Comparison of ENCODE assay signal across 8 cellular contexts in the genomic region with DNA sequence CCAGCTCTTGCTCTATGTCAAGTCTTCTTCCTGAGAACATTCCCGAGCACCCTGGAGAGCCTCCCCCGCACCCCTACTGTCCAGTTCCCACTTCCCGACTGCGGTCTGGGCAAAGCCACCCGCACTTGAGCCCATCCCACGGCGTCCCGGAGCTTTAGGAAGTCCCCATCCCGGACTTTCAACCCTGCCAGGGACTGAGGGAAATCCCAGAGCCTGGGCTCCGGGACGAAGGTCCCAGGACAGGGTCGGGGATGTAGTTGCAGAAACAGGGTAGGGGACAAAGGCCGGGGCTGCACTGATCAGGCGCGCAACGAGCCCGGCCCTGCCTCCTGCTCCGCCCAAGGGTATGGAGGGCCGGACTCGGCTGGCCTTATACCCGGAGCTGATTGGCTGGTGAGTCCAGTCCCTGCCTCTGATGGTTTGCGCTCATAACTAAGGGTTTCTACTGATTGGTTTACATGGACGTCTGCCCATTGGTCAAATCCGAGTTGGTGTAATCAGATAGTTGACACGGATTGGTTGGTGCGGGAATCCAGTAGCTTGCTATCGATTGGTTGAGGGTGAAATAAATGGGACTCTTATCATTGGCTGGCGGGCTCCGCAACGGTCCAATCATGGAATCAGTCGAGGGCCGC. TPM values are rescaled to one million over a fixed set of nuclear protein-coding genes. Genes with fewer than 3 reads are reported as not detected.
DNase-seq lines count a peak whose midpoint lies in the region; ATAC-seq, FAIRE-seq and TF ChIP-seq lines count a peak whose summit lies in the region.

No MANE protein-coding gene starts in this region.

- H2AK5ac ChIP-seq in H1 (ENCODE audit: low read depth, low read length): no peak overlapping the region

- no peaks in the 10 kb centered on the region for H3K79me1 ChIP-seq in H1 (ENCODE audit: low read depth, low read length)

- H3K36me3 Mint-ChIP-seq in activated CD8-positive, alpha-beta memory T cell treated with anti-CD3 and anti-CD28 coated beads, Interleukin-2, amount 10 ng/mL, durations not matched to agents 7 days and 5 days: peaks cover 11% of the 10 kb centered on the region
- H3K36me3 Mint-ChIP-seq in memory B cell: peaks cover 7% of the 10 kb centered on the region

- H2AFZ ChIP-seq in H1 (ENCODE audit: low read length): no peak overlapping the region

- peaks cover 0 to 5% of the 10 kb centered on the region in 2 experiments; a peak in 1 of 4 replicates for H3K79me2 ChIP-seq in H1 (ENCODE audit: control insufficient read depth in 1 of 2, insufficient read depth in 2 of 2, low read length in 2 of 2)

- H4K91ac ChIP-seq in H1 (replicated peaks; ENCODE audit: insufficient read length, low read length): peak overlapping the region; percentile 84

- ATAC-seq in GM21360 (IDR thresholded peaks at IDR 0.05; ENCODE audit: unreplicated experiment) (peak; percentile 81), memory B cell (ENCODE audit: low read depth) (peak; percentile 79)
- peak; percentile 89 for ATAC-seq in activated CD8-positive, alpha-beta memory T cell treated with anti-CD3 and anti-CD28 coated beads, Interleukin-2, amount 10 ng/mL, durations not matched to agents 7 days and 5 days

- no peak for TF ChIP-seq CTCF in H1 (IDR thresholded peaks at IDR 0.05; ENCODE audit: control extremely low read depth in 1 of 3, insufficient read depth in 1 of 3, low read depth in 1 of 3, low read length in 3 of 3)

- H3K56ac ChIP-seq in H1 (replicated peaks; ENCODE audit: insufficient read length, low read depth, low read length): peak overlapping the region; percentile 98

- H3K27ac ChIP-seq in H1 (ENCODE audit: low read depth, low read length): peak overlapping the region; percentile 93

- no peak overlapping the region for H3K14ac ChIP-seq in H1 (ENCODE audit: insufficient read length)

- CTCF ChIA-PET in activated CD8-positive, alpha-beta memory T cell treated with anti-CD3 and anti-CD28 coated beads, Interleukin-2, amount 10 ng/mL, durations not matched to agents 7 days and 5 days (lab: Charles Lee): interaction anchor here (0.8 to 3.7 kb wide), 23 partner anchors 9 to 233 kb away, joined by 3 to 53 read pairs (median 4); partner anchors contain the start of genes CHAF1A, SH3GL1, TMIGD2 and YJU2
- CTCF ChIA-PET in H1 (lab: Charles Lee; ENCODE audit: partially characterized antibody): interaction anchor here (0.8 to 20.4 kb wide), 12 partner anchors 8 to 191 kb away, joined by 3 to 311 read pairs (median 4); partner anchors contain the start of genes SH3GL1 and SHD

- peaks cover 0 to 17% (median 8%) of the 10 kb centered on the region in 4 experiments; a peak in 6 of 7 replicates for H3K4me1 ChIP-seq in H1 (replicated peaks in 1 of 4; ENCODE audit: control insufficient read depth in 3 of 4, insufficient read depth in 4 of 4, low read length in 3 of 4)

- H3K9me3 ChIP-seq in H1 (ENCODE audit: insufficient read depth in 2 of 2, low read depth in 1 of 2, low read length in 1 of 2): no peaks in the 10 kb centered on the region

- 0 out of 2 replicates have a peak overlapping the region, but pooled peaks have one; percentile 46 for H2BK15ac ChIP-seq in H1 (ENCODE audit: low read length)

- no peak overlapping the region for H3K23ac ChIP-seq in H1 (ENCODE audit: insufficient read length)

- H2BK5ac ChIP-seq in H1 (ENCODE audit: low read depth, low read length): peak overlapping the region; percentile 93; the same call in 1 of the 2 replicates

- no peaks in the 10 kb centered on the region for H3K27me3 ChIP-seq in H1 (replicated peaks in 1 of 4; ENCODE audit: control insufficient read depth in 3 of 4, extremely low read depth in 1 of 4, insufficient read depth in 3 of 4, low read length in 3 of 4)

- 3% methylated on average over 32 of the region's 32 CpGs; no CpG with 5 or more reads in 1 of the 2 experiments for WGBS in H1 (ENCODE audit: extremely low coverage in 1 of 2, insufficient coverage in 1 of 2, insufficient read length in 1 of 2, insufficient replicate concordance in 2 of 2, low coverage in 1 of 2, low lambda C conversion rate in 2 of 2, missing lambda C conversion rate in 1 of 2), 2 experiments

- H3K27me3 Mint-ChIP-seq in activated CD8-positive, alpha-beta memory T cell treated with anti-CD3 and anti-CD28 coated beads, Interleukin-2, amount 10 ng/mL, durations not matched to agents 7 days and 5 days: no peaks in the 10 kb centered on the region
- no peaks in the 10 kb centered on the region for H3K27me3 Mint-ChIP-seq in memory B cell

- H3K23me2 ChIP-seq in H1 (ENCODE audit: low read depth, low read length): peaks cover 20% of the 10 kb centered on the region

- POLR2A ChIA-PET in H1 (lab: Charles Lee; ENCODE audit: partially characterized antibody): interaction anchor here (0.5 to 5.6 kb wide), 33 partner anchors 11 to 367 kb away, joined by 3 to 72 read pairs (median 5); partner anchors contain the start of genes CHAF1A, FSD1 and YJU2

- H3K9ac ChIP-seq in H1 (replicated peaks in 1 of 4; ENCODE audit: extremely low read depth in 1 of 4, low read depth in 3 of 4, low read length in 3 of 4): peak overlapping the region; percentile 78 to 91 (median 90)

- peak overlapping the region; percentile 62 to 99 for H3K4me2 ChIP-seq in H1 (ENCODE audit: insufficient read depth in 1 of 2, low read depth in 2 of 2, low read length in 2 of 2)

- H3K4me3 Mint-ChIP-seq in activated CD8-positive, alpha-beta memory T cell treated with anti-CD3 and anti-CD28 coated beads, Interleukin-2, amount 10 ng/mL, durations not matched to agents 7 days and 5 days: peak overlapping the region; percentile 85
- H3K4me3 Mint-ChIP-seq in memory B cell: peak overlapping the region; percentile 84

- H2BK20ac ChIP-seq in H1 (ENCODE audit: low read length): no peak overlapping the region

- H2BK120ac ChIP-seq in H1 (replicated peaks; ENCODE audit: low read depth, low read length): peak overlapping the region; percentile 28

- peak overlapping the region; percentile 92 for H3K27ac Mint-ChIP-seq in activated CD8-positive, alpha-beta memory T cell treated with anti-CD3 and anti-CD28 coated beads, Interleukin-2, amount 10 ng/mL, durations not matched to agents 7 days and 5 days
- peak overlapping the region; percentile 90 for H3K27ac Mint-ChIP-seq in memory B cell

- H4K5ac ChIP-seq in H1 (ENCODE audit: insufficient read length, low read depth, low read length): peak overlapping the region; percentile 90

- TF ChIP-seq POLR2A in H1 (IDR thresholded peaks at IDR 0.05; ENCODE audit: control extremely low read depth in 1 of 2, low read depth in 2 of 2, low read length in 2 of 2): peak; percentile 93 to 99

- no peaks in the 10 kb centered on the region for H3K9me3 Mint-ChIP-seq in activated CD8-positive, alpha-beta memory T cell treated with anti-CD3 and anti-CD28 coated beads, Interleukin-2, amount 10 ng/mL, durations not matched to agents 7 days and 5 days (ENCODE audit: low read depth)
- H3K9me3 Mint-ChIP-seq in memory B cell: no peaks in the 10 kb centered on the region

- H2BK12ac ChIP-seq in H1 (ENCODE audit: low read depth, low read length): no peak overlapping the region

- FAIRE-seq in H1 (lab: Jason Lieb, UNC): peak; percentile 94

- peak overlapping the region; percentile 99 for H3K18ac ChIP-seq in H1 (ENCODE audit: extremely low read depth, low read length)

- no peak for TF ChIP-seq EP300 in H1 (IDR thresholded peaks at IDR 0.05; ENCODE audit: borderline replicate concordance in 1 of 2, low read depth in 2 of 2, low read length in 2 of 2)

- no peak; a peak in 1 of 4 replicates for TF ChIP-seq RAD21 in H1 (IDR thresholded peaks at IDR 0.05 in 1 of 2, conservative IDR thresholded peaks at IDR 0.05 in 1 of 2; ENCODE audit: low read depth in 2 of 2, low read length in 2 of 2)

- peaks cover 0 to 10% (median 3%) of the 10 kb centered on the region in 4 experiments; a peak in 2 of 8 replicates for H3K36me3 ChIP-seq in H1 (ENCODE audit: control insufficient read depth in 2 of 4, insufficient read depth in 4 of 4, low read length in 3 of 4)

- H4K20me1 ChIP-seq in H1 (replicated peaks in 1 of 2; ENCODE audit: control insufficient read depth in 1 of 2, insufficient read depth in 2 of 2, low read length in 2 of 2): peaks cover 0 to 5% of the 10 kb centered on the region in 2 experiments

- peak; percentile 94 for DNase-seq in COLO829 (ENCODE audit: low spot score)
- peak; percentile 98 for DNase-seq in HT-29 (ENCODE audit: low spot score)
- DNase-seq in NK-92 treated with Interleukin-12 subunit alpha and Interleukin-12 subunit beta, amount 100 ng/mL, for 24 hours (lab: John Stamatoyannopoulos, UW): peak; percentile 93
- DNase-seq in activated CD8-positive, alpha-beta memory T cell treated with anti-CD3 and anti-CD28 coated beads, Interleukin-2, amount 10 ng/mL, durations not matched to agents 7 days and 5 days: peak; percentile 97
- DNase-seq in H1 (ENCODE audit: low read depth in 1 of 2, low spot score in 2 of 2): peak; percentile 87 to 97
- DNase-seq in memory B cell (ENCODE audit: low spot score in 2 of 2): peak; percentile 80 to 88
- DNase-seq in stimulated activated CD8-positive, alpha-beta memory T cell treated with anti-CD3 and anti-CD28 coated beads, Interleukin-12 subunit alpha, Interleukin-12 subunit beta, amount 100 ng/mL, for 1 hour (ENCODE audit: low read depth): peak; percentile 81

- peaks cover 32% of the 10 kb centered on the region for H3K4me1 Mint-ChIP-seq in activated CD8-positive, alpha-beta memory T cell treated with anti-CD3 and anti-CD28 coated beads, Interleukin-2, amount 10 ng/mL, durations not matched to agents 7 days and 5 days
- peaks cover 17% of the 10 kb centered on the region for H3K4me1 Mint-ChIP-seq in memory B cell

- H4K8ac ChIP-seq in H1 (ENCODE audit: extremely low read depth, insufficient read depth, low read length): peak overlapping the region; percentile 97

- peak overlapping the region; percentile 46 for H3K4ac ChIP-seq in H1 (replicated peaks; ENCODE audit: insufficient read length, low read depth, low read length)

- H3K4me3 ChIP-seq in H1 (ENCODE audit: extremely low read depth in 1 of 4, insufficient read depth in 2 of 4, low read depth in 3 of 4, low read length in 4 of 4): peak overlapping the region; percentile 59 to 92 (median 71)

RNA-seq across cellular contexts. Expression of gene MPND, which starts 0.8 kb away (rescaled TPM):
- 9.4 and 18.6 TPM in 2 replicates for total RNA-seq in HT-29 (2014; rRNA removed; shearing (Covaris generic))
- total RNA-seq in activated CD8-positive, alpha-beta memory T cell treated with anti-CD3 and anti-CD28 coated beads, Interleukin-2, amount 10 ng/mL, durations not matched to agents 7 days and 5 days: 10 to 100 TPM; 24.1 to 25.4 TPM
- total RNA-seq in H1 (2021; fragmentation: NEBNext Ultra II Directional; extraction: Animal tissue kit (Norgen Biotek cat#: 25700)): 24.2 and 27.7 TPM in 2 replicates
- 22.9 and 31.6 TPM in 2 replicates for polyA plus RNA-seq in H1 (2011; rRNA removed)
- polyA plus RNA-seq in H1 (2011; cell fraction: cytosol; rRNA removed): 25.7 TPM
- 32.1 TPM for polyA plus RNA-seq in H1 (2011; cell fraction: nucleus; rRNA removed)
- 15.1 to 38.3 TPM (median 35.6 TPM) in 4 replicates for polyA plus RNA-seq in H1 (2012, experiment 1 of 2)
- 21.6 TPM for polyA plus RNA-seq in H1 (2012, experiment 2 of 2)
- polyA plus RNA-seq in H1 (2013, experiment 1 of 2): 15.0 TPM
- polyA plus RNA-seq in H1 (2013, experiment 2 of 2): 12.4 TPM
- polyA minus RNA-seq in H1 (2011; rRNA and poly(A)+ RNA removed): 10.8 and 12.6 TPM in 2 replicates
- 13.0 TPM for polyA minus RNA-seq in H1 (2011; cell fraction: cytosol; rRNA and poly(A)+ RNA removed)
- polyA minus RNA-seq in H1 (2011; cell fraction: nucleus; rRNA and poly(A)+ RNA removed): 15.3 TPM

RNA-seq across cellular contexts. Expression of gene STAP2, which starts 3.9 kb away (rescaled TPM):
- 69.6 and 74.4 TPM in 2 replicates for total RNA-seq in HT-29 (2014; rRNA removed; shearing (Covaris generic))
- total RNA-seq in activated CD8-positive, alpha-beta memory T cell treated with anti-CD3 and anti-CD28 coated beads, Interleukin-2, amount 10 ng/mL, durations not matched to agents 7 days and 5 days: 1 to 10 TPM; 8.8 to 9.6 TPM
- total RNA-seq in H1 (2021; fragmentation: NEBNext Ultra II Directional; extraction: Animal tissue kit (Norgen Biotek cat#: 25700)): 15.3 and 18.1 TPM in 2 replicates
- polyA plus RNA-seq in H1 (2011; rRNA removed): 33.6 and 37.3 TPM in 2 replicates
- 39.4 TPM for polyA plus RNA-seq in H1 (2011; cell fraction: cytosol; rRNA removed)
- polyA plus RNA-seq in H1 (2011; cell fraction: nucleus; rRNA removed): 33.5 TPM
- 21.5 to 32.2 TPM (median 25.1 TPM) in 4 replicates for polyA plus RNA-seq in H1 (2012, experiment 1 of 2)
- 30.2 TPM for polyA plus RNA-seq in H1 (2012, experiment 2 of 2)
- polyA plus RNA-seq in H1 (2013, experiment 1 of 2): 18.5 TPM
- 19.0 TPM for polyA plus RNA-seq in H1 (2013, experiment 2 of 2)
- 11.4 and 11.9 TPM in 2 replicates for polyA minus RNA-seq in H1 (2011; rRNA and poly(A)+ RNA removed)
- 12.0 TPM for polyA minus RNA-seq in H1 (2011; cell fraction: cytosol; rRNA and poly(A)+ RNA removed)
- polyA minus RNA-seq in H1 (2011; cell fraction: nucleus; rRNA and poly(A)+ RNA removed): 8.0 TPM

RNA-seq across cellular contexts. Expression of gene FSD1, which starts 38.1 kb away (rescaled TPM):
- 0.41 and 0.60 TPM in 2 replicates for total RNA-seq in HT-29 (2014; rRNA removed; shearing (Covaris generic))
- 10 to 100 TPM; 24.7 to 30.6 TPM for total RNA-seq in activated CD8-positive, alpha-beta memory T cell treated with anti-CD3 and anti-CD28 coated beads, Interleukin-2, amount 10 ng/mL, durations not matched to agents 7 days and 5 days
- total RNA-seq in H1 (2021; fragmentation: NEBNext Ultra II Directional; extraction: Animal tissue kit (Norgen Biotek cat#: 25700)): 54.8 and 58.8 TPM in 2 replicates
- polyA plus RNA-seq in H1 (2011; rRNA removed): 181 and 194 TPM in 2 replicates
- 135 TPM for polyA plus RNA-seq in H1 (2011; cell fraction: cytosol; rRNA removed)
- polyA plus RNA-seq in H1 (2011; cell fraction: nucleus; rRNA removed): 150 TPM
- polyA plus RNA-seq in H1 (2012, experiment 1 of 2): 50.5 to 86.8 TPM (median 84.0 TPM) in 4 replicates
- polyA plus RNA-seq in H1 (2012, experiment 2 of 2): 95.6 TPM
- polyA plus RNA-seq in H1 (2013, experiment 1 of 2): 46.1 TPM
- 42.6 TPM for polyA plus RNA-seq in H1 (2013, experiment 2 of 2)
- 26.0 and 38.0 TPM in 2 replicates for polyA minus RNA-seq in H1 (2011; rRNA and poly(A)+ RNA removed)
- polyA minus RNA-seq in H1 (2011; cell fraction: cytosol; rRNA and poly(A)+ RNA removed): 40.8 TPM
- polyA minus RNA-seq in H1 (2011; cell fraction: nucleus; rRNA and poly(A)+ RNA removed): 25.0 TPM

RNA-seq across cellular contexts. Expression of gene TMIGD2, which starts 40.3 kb away (rescaled TPM):
- not detected in 2 replicates for total RNA-seq in HT-29 (2014; rRNA removed; shearing (Covaris generic))
- total RNA-seq in activated CD8-positive, alpha-beta memory T cell treated with anti-CD3 and anti-CD28 coated beads, Interleukin-2, amount 10 ng/mL, durations not matched to agents 7 days and 5 days: 10 to 100 TPM; 29.8 to 40.7 TPM
- 0.38 and 0.41 TPM in 2 replicates for total RNA-seq in H1 (2021; fragmentation: NEBNext Ultra II Directional; extraction: Animal tissue kit (Norgen Biotek cat#: 25700))
- polyA plus RNA-seq in H1 (2011; rRNA removed): 0.39 and 0.58 TPM in 2 replicates
- polyA plus RNA-seq in H1 (2011; cell fraction: cytosol; rRNA removed): 0.40 TPM
- polyA plus RNA-seq in H1 (2011; cell fraction: nucleus; rRNA removed): 0.17 TPM
- 0.19 to 0.50 TPM (median 0.50 TPM) in 3 of 4 replicates, not detected in the other for polyA plus RNA-seq in H1 (2012, experiment 1 of 2)
- polyA plus RNA-seq in H1 (2012, experiment 2 of 2): 0.55 TPM
- polyA plus RNA-seq in H1 (2013, experiment 1 of 2): 1.1 TPM
- polyA plus RNA-seq in H1 (2013, experiment 2 of 2): 1.1 TPM
- not detected in 2 replicates for polyA minus RNA-seq in H1 (2011; rRNA and poly(A)+ RNA removed)
- polyA minus RNA-seq in H1 (2011; cell fraction: cytosol; rRNA and poly(A)+ RNA removed): not detected
- not detected for polyA minus RNA-seq in H1 (2011; cell fraction: nucleus; rRNA and poly(A)+ RNA removed)

RNA-seq across cellular contexts. Expression of gene SH3GL1, which starts 57.8 kb away (rescaled TPM):
- 43.5 and 55.5 TPM in 2 replicates for total RNA-seq in HT-29 (2014; rRNA removed; shearing (Covaris generic))
- total RNA-seq in activated CD8-positive, alpha-beta memory T cell treated with anti-CD3 and anti-CD28 coated beads, Interleukin-2, amount 10 ng/mL, durations not matched to agents 7 days and 5 days: 10 to 100 TPM; 43.3 to 57.7 TPM
- total RNA-seq in H1 (2021; fragmentation: NEBNext Ultra II Directional; extraction: Animal tissue kit (Norgen Biotek cat#: 25700)): 102 TPM in 2 replicates
- 81.5 and 120 TPM in 2 replicates for polyA plus RNA-seq in H1 (2011; rRNA removed)
- 72.0 TPM for polyA plus RNA-seq in H1 (2011; cell fraction: cytosol; rRNA removed)
- 90.4 TPM for polyA plus RNA-seq in H1 (2011; cell fraction: nucleus; rRNA removed)
- 57.4 to 81.4 TPM (median 79.5 TPM) in 4 replicates for polyA plus RNA-seq in H1 (2012, experiment 1 of 2)
- polyA plus RNA-seq in H1 (2012, experiment 2 of 2): 84.4 TPM
- polyA plus RNA-seq in H1 (2013, experiment 1 of 2): 86.5 TPM
- polyA plus RNA-seq in H1 (2013, experiment 2 of 2): 87.7 TPM
- 18.0 and 18.8 TPM in 2 replicates for polyA minus RNA-seq in H1 (2011; rRNA and poly(A)+ RNA removed)
- 40.1 TPM for polyA minus RNA-seq in H1 (2011; cell fraction: cytosol; rRNA and poly(A)+ RNA removed)
- polyA minus RNA-seq in H1 (2011; cell fraction: nucleus; rRNA and poly(A)+ RNA removed): 27.2 TPM

Comparison
In these comparisons a context has a peak if more than half of its experiments do, and no peak if none do; other contexts are left out.
1. Peak in every context shown above with its lines: DNase-seq, ATAC-seq, H3K4me3 ChIP-seq and H3K27ac ChIP-seq.
2. RNA of gene FSD1, which starts 38.1 kb away (total RNA-seq): 54.8 to 58.8 TPM in H1 and 24.7 to 30.6 TPM in activated CD8-positive, alpha-beta memory T cell treated with anti-CD3 and anti-CD28 coated beads, Interleukin-2, amount 10 ng/mL, durations not matched to agents 7 days and 5 days; 0.41 to 0.60 TPM in HT-29; every median in the first group is over 10 times any median in the second.